In genomic region chr11:63963895-63964294, GRCh38 we compare ENCODE assay signal across 2 cellular contexts. TPM values are rescaled to one million over a fixed set of nuclear protein-coding genes. Genes with fewer than 3 reads are reported as not detected.
"Had no signal": no experiment of that assay in that cellular context is flagged by ENCODE, and none has a peak within 500 bp of the region (broad histone marks: within the 10 kb centered on the region; RNA-seq: fewer than 3 reads in every experiment).

No MANE protein-coding gene starts in this region.

RNA-seq across cellular contexts. Expression of gene RCOR2, which starts 46.9 kb away (rescaled TPM):
- total RNA-seq: natural killer cell; natural killer cell treated with Interleukin-12 subunit alpha and Interleukin-12 subunit beta and Interleukin-15 and Interleukin-18, amount 100 ng/mL, for 72 hours had no signal
